Comparison of ENCODE assay signal across 1 cellular context in the genomic region with DNA sequence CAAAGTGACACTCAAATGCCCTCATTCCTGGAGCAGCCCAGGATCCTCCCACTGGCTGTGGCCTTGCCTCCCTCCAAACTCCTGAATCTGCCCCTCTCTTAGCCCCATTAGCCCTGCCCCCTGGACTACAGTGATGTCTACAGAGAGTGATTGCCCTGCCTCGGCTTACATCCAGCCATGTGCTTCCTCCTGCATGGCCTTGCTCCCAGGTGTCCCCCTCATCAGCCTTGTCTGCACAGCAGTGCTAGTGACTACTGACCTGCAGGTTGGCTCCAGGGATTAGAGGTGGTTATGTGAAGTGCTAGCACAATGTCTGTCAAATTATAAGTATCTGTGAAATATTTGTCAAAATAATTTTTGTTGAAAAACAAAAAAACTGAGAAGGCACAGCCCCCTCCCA.
TF ChIP-seq lines count a peak whose summit lies in the region.

No MANE protein-coding gene starts in this region.

TF ChIP-seq in GM23338, 12 proteins besides CTCF, POLR2A, EP300 and RAD21 (continued from another document):
- TF ChIP-seq, protein P1, sequence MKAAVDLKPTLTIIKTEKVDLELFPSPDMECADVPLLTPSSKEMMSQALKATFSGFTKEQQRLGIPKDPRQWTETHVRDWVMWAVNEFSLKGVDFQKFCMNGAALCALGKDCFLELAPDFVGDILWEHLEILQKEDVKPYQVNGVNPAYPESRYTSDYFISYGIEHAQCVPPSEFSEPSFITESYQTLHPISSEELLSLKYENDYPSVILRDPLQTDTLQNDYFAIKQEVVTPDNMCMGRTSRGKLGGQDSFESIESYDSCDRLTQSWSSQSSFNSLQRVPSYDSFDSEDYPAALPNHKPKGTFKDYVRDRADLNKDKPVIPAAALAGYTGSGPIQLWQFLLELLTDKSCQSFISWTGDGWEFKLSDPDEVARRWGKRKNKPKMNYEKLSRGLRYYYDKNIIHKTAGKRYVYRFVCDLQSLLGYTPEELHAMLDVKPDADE (IDR thresholded peaks at IDR 0.05) = no peak
- TF ChIP-seq JUNB (IDR thresholded peaks at IDR 0.05; ENCODE audit: unreplicated experiment) = no peak
- TF ChIP-seq EZH2 (IDR thresholded peaks at IDR 0.05; ENCODE audit: low read depth, unreplicated experiment) = no peak
- TF ChIP-seq POLR2AphosphoS5 (IDR thresholded peaks at IDR 0.05; ENCODE audit: low read depth) = no peak
- no peak for TF ChIP-seq CREB1 (CRISPR knock-in tag; IDR thresholded peaks at IDR 0.05; ENCODE audit: low read depth)
- TF ChIP-seq STAT1 (IDR thresholded peaks at IDR 0.05; ENCODE audit: unreplicated experiment) = no peak
- no peak for TF ChIP-seq ZNF331 (CRISPR knock-in tag; IDR thresholded peaks at IDR 0.05; ENCODE audit: low read depth)
- no peak for TF ChIP-seq EZH2phosphoT487 (IDR thresholded peaks at IDR 0.05; ENCODE audit: unreplicated experiment)
